2 cellular contexts compared by ENCODE assay signal in the genomic region with DNA sequence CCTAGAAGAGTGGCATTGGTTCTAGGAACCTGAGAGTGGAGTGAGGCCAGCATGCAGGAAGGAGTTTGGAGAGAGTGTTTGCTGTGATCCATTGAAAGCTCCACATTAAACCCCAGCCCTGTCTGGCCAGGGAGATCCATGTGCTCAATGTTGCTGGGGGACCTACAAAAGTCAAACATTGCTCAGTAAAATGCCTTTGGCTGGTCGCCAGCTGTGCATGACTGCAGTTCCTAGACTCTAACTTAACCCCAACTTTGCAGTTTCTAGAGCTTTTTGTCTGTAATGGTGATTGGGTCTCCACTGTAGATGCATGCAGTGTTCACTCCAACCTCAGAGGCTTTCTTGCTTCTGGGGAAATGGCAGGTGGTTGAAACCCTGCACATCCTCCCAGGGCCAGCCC.
TF ChIP-seq lines count a peak whose summit lies in the region.

No MANE protein-coding gene starts in this region.

TF ChIP-seq in A549, 52 proteins besides CTCF, POLR2A, EP300 and RAD21 (continued from another document):
- no peak for TF ChIP-seq MAX (IDR thresholded peaks at IDR 0.05)
- TF ChIP-seq ELK1 (IDR thresholded peaks at IDR 0.05; ENCODE audit: low read depth, low read length), result no peak
- TF ChIP-seq PHF8 (IDR thresholded peaks at IDR 0.05; ENCODE audit: borderline replicate concordance, low read depth), result no peak

TF ChIP-seq in IMR-90, 13 proteins besides CTCF, POLR2A, EP300 and RAD21 (continued from another document):
- no peak for TF ChIP-seq ELK1 (IDR thresholded peaks at IDR 0.05; ENCODE audit: borderline replicate concordance, low read depth, low read length)
- no peak for TF ChIP-seq BHLHE40 (IDR thresholded peaks at IDR 0.05; ENCODE audit: low read depth, low read length)
- no peak for TF ChIP-seq FOS (IDR thresholded peaks at IDR 0.05; ENCODE audit: low read depth, low read length)
- TF ChIP-seq, protein P1, sequence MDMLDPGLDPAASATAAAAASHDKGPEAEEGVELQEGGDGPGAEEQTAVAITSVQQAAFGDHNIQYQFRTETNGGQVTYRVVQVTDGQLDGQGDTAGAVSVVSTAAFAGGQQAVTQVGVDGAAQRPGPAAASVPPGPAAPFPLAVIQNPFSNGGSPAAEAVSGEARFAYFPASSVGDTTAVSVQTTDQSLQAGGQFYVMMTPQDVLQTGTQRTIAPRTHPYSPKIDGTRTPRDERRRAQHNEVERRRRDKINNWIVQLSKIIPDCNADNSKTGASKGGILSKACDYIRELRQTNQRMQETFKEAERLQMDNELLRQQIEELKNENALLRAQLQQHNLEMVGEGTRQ (IDR thresholded peaks at IDR 0.05; ENCODE audit: low read depth, low read length), result no peak
- TF ChIP-seq RCOR1 (IDR thresholded peaks at IDR 0.05; ENCODE audit: insufficient replicate concordance, low read length), result no peak
- TF ChIP-seq CHD1 (IDR thresholded peaks at IDR 0.05; ENCODE audit: low read depth, low read length), result no peak
- no peak for TF ChIP-seq CEBPB (IDR thresholded peaks at IDR 0.05; ENCODE audit: low read depth, low read length)
TF ChIP-seq in IMR-90: peak in this region for 0.
